8 cellular contexts compared by ENCODE assay signal in genomic region chr1:6246497-6247295, GRCh38. TPM values are rescaled to one million over a fixed set of nuclear protein-coding genes. Genes with fewer than 3 reads are reported as not detected.
DNase-seq lines count a peak whose midpoint lies in the region; ATAC-seq and TF ChIP-seq lines count a peak whose summit lies in the region.

No MANE protein-coding gene starts in this region.

- ATAC-seq in CD4-positive, CD25-positive, alpha-beta regulatory T cell (ENCODE audit: low read depth in 2 of 2) = peak; percentile 63 to 65
- ATAC-seq in right lobe of liver = peak; percentile 67 to 82 (median 78)
- no peak for ATAC-seq in HG02763 (IDR thresholded peaks at IDR 0.05; ENCODE audit: unreplicated experiment)

- peak; percentile 66 to 78 (median 74) for DNase-seq in CD4-positive, CD25-positive, alpha-beta regulatory T cell
- peak; percentile 88 for DNase-seq in HEK293T (ENCODE audit: extremely low spot score)
- peak; percentile 96 for DNase-seq in NCI-H510A (lab: John Stamatoyannopoulos, UW)
- DNase-seq in activated CD4-positive, alpha-beta T cell treated with anti-CD3 and anti-CD28 coated beads, Interleukin-2, amount 50 U/mL, for 24 hours (ENCODE audit: low read depth in 1 of 2, low spot score in 1 of 2) = peak; percentile 73 to 77
- DNase-seq in dermis microvascular lymphatic vessel endothelial cell (ENCODE audit: low read depth in 2 of 2) = peak; percentile 55 to 76
- DNase-seq in right lobe of liver = peak; percentile 81 to 87 (median 85)
- DNase-seq in stimulated activated CD4-positive, alpha-beta T cell treated with anti-CD3 and anti-CD28 coated beads, TNF-alpha, amount 100 ng/mL, for 24 hours (ENCODE audit: low read depth in 3 of 3) = peak; percentile 59 to 79 (median 69)

- peaks cover 59% of the 10 kb centered on the region for H3K27me3 Mint-ChIP-seq in CD4-positive, CD25-positive, alpha-beta regulatory T cell

- H3K36me3 Mint-ChIP-seq in CD4-positive, CD25-positive, alpha-beta regulatory T cell = no peaks in the 10 kb centered on the region

- peak overlapping the region; percentile 31 to 94 (median 72) for H3K4me3 Mint-ChIP-seq in CD4-positive, CD25-positive, alpha-beta regulatory T cell

- no peak for TF ChIP-seq POLR2A in right lobe of liver (IDR thresholded peaks at IDR 0.05)

- H3K27me3 ChIP-seq in CD4-positive, CD25-positive, alpha-beta regulatory T cell (ENCODE audit: control insufficient read depth, insufficient read depth, low read length) = peaks cover 15% of the 10 kb centered on the region
- H3K27me3 ChIP-seq in right lobe of liver = peaks cover 0 to 32% of the 10 kb centered on the region in 2 donors

- POLR2A ChIA-PET in HEK293T (lab: Yijun Ruan, JAX) = interaction anchor here (1.1 kb wide), 1 partner anchor 95 kb away, joined by 4 read pairs; no protein-coding TSS in a partner anchor

- H3K4me1 Mint-ChIP-seq in CD4-positive, CD25-positive, alpha-beta regulatory T cell = peaks cover 0 to 20% (median 8%) of the 10 kb centered on the region in 4 donors

- intact Hi-C loops in right lobe of liver (cut with DNase I) = loop anchor here (5.0 to 10.0 kb wide), 5 partner anchors 96 to 192 kb away; partner anchors contain the start of gene ESPN (in 1 of the 2)

- peaks cover 0 to 1% (median 0%) of the 10 kb centered on the region in 7 donors for H3K9me3 Mint-ChIP-seq in CD4-positive, CD25-positive, alpha-beta regulatory T cell

- H3K27ac Mint-ChIP-seq in CD4-positive, CD25-positive, alpha-beta regulatory T cell = no peak overlapping the region

- peak; percentile 85 to 94 (median 88) for TF ChIP-seq CTCF in right lobe of liver (IDR thresholded peaks at IDR 0.05)

- no peak overlapping the region for H3K27ac ChIP-seq in CD4-positive, CD25-positive, alpha-beta regulatory T cell (ENCODE audit: insufficient read depth, low read length, poor library complexity, severe bottlenecking)
- no peak overlapping the region for H3K27ac ChIP-seq in right lobe of liver

- 9% methylated on average over 11 of the region's 28 CpGs for WGBS in right lobe of liver (ENCODE audit: insufficient coverage, low coverage, low lambda C conversion rate, missing lambda C conversion rate)

- H3K4me3 ChIP-seq in CD4-positive, CD25-positive, alpha-beta regulatory T cell (ENCODE audit: low read depth, low read length) = no peak overlapping the region
- no peak overlapping the region for H3K4me3 ChIP-seq in right lobe of liver

- no peaks in the 10 kb centered on the region for H3K9me3 ChIP-seq in CD4-positive, CD25-positive, alpha-beta regulatory T cell (ENCODE audit: control insufficient read depth in 2 of 2, low read length in 2 of 2)
- H3K9me3 ChIP-seq in right lobe of liver = no peaks in the 10 kb centered on the region

- peaks cover 25% of the 10 kb centered on the region for H3K4me1 ChIP-seq in CD4-positive, CD25-positive, alpha-beta regulatory T cell (ENCODE audit: control insufficient read depth, insufficient read depth, low read length, poor library complexity, severe bottlenecking)
- peaks cover 0 to 24% (median 0%) of the 10 kb centered on the region in 4 donors for H3K4me1 ChIP-seq in right lobe of liver

- CTCF ChIA-PET in HEK293T (lab: Yijun Ruan, JAX) = interaction anchor here (0.6 to 3.1 kb wide), 23 partner anchors 8 to 410 kb away, joined by 3 to 28 read pairs (median 5); no protein-coding TSS in a partner anchor

- H3K36me3 ChIP-seq in CD4-positive, CD25-positive, alpha-beta regulatory T cell (ENCODE audit: control insufficient read depth, insufficient read depth, low read length) = no peaks in the 10 kb centered on the region
- H3K36me3 ChIP-seq in right lobe of liver = no peaks in the 10 kb centered on the region

TF ChIP-seq in HEK293T, 16 proteins besides CTCF, POLR2A, EP300 and RAD21:
- no peak for TF ChIP-seq TARDBP (IDR thresholded peaks at IDR 0.05)

RNA-seq across cellular contexts. Expression of gene HES3, which starts 2.7 kb away (rescaled TPM):
- total RNA-seq in CD4-positive, CD25-positive, alpha-beta regulatory T cell = not detected
- polyA plus RNA-seq in CD4-positive, CD25-positive, alpha-beta regulatory T cell = not detected
- not detected in 2 replicates for total RNA-seq in dermis microvascular lymphatic vessel endothelial cell
- not detected for total RNA-seq in right lobe of liver

RNA-seq across cellular contexts. Expression of gene ICMT, which starts 10.9 kb away (rescaled TPM):
- 9.1 TPM for total RNA-seq in CD4-positive, CD25-positive, alpha-beta regulatory T cell
- polyA plus RNA-seq in CD4-positive, CD25-positive, alpha-beta regulatory T cell = 10 to 100 TPM; 18.2 to 22.3 (median 19.7) TPM
- total RNA-seq in dermis microvascular lymphatic vessel endothelial cell (74.3 and 82.3 TPM in 2 replicates), right lobe of liver (10 to 100 TPM; 15.9 to 28.5 (median 20.4) TPM)

RNA-seq across cellular contexts. Expression of gene GPR153, which starts 14.2 kb away (rescaled TPM):
- total RNA-seq in CD4-positive, CD25-positive, alpha-beta regulatory T cell = 0.15 TPM
- not detected for polyA plus RNA-seq in CD4-positive, CD25-positive, alpha-beta regulatory T cell
- total RNA-seq in dermis microvascular lymphatic vessel endothelial cell (0.90 and 3.0 TPM in 2 replicates), right lobe of liver (10 to 100 TPM in 1 of 6 experiments, 1 to 10 TPM in 5; 1.5 to 34.6 (median 6.6) TPM)

RNA-seq across cellular contexts. Expression of gene RNF207, which starts 40.8 kb away (rescaled TPM):
- 8.4 TPM for total RNA-seq in CD4-positive, CD25-positive, alpha-beta regulatory T cell
- polyA plus RNA-seq in CD4-positive, CD25-positive, alpha-beta regulatory T cell = under 1 TPM; 0.08 to 0.52 (median 0.40) TPM
- total RNA-seq in dermis microvascular lymphatic vessel endothelial cell = 3.3 and 4.0 TPM in 2 replicates
- total RNA-seq in right lobe of liver = 10 to 100 TPM in 5 of 6 experiments, 1 to 10 TPM in 1; 8.4 to 20.5 (median 14.4) TPM

RNA-seq across cellular contexts. Expression of gene RPL22, which starts 47.3 kb away (rescaled TPM):
- total RNA-seq in CD4-positive, CD25-positive, alpha-beta regulatory T cell = 405 TPM
- 100 to 1,000 TPM; 152 to 238 (median 191) TPM for polyA plus RNA-seq in CD4-positive, CD25-positive, alpha-beta regulatory T cell
- total RNA-seq in dermis microvascular lymphatic vessel endothelial cell = 116 and 132 TPM in 2 replicates
- total RNA-seq in right lobe of liver = 100 to 1,000 TPM in 4 of 6 experiments, 10 to 100 TPM in 2; 45.4 to 156 (median 134) TPM
